9 cellular contexts compared by ENCODE assay signal in genomic region chr21:41166947-41167346, GRCh38. TPM values are rescaled to one million over a fixed set of nuclear protein-coding genes. Genes with fewer than 3 reads are reported as not detected.
DNase-seq lines count a peak whose midpoint lies in the region; ATAC-seq and TF ChIP-seq lines count a peak whose summit lies in the region.
"Had no signal": no experiment of that assay in that cellular context is flagged by ENCODE, and none has a peak within 500 bp of the region (broad histone marks: within the 10 kb centered on the region; RNA-seq: fewer than 3 reads in every experiment).

No MANE protein-coding gene starts in this region.

- peak overlapping the region; percentile 91 for H2AFZ ChIP-seq in PC-3 (ENCODE audit: low read length)

- no peak for TF ChIP-seq POLR2A in esophagus muscularis mucosa (IDR thresholded peaks at IDR 0.05; ENCODE audit: low read depth)

- peaks cover 64% of the 10 kb centered on the region for H3K27me3 Mint-ChIP-seq in nephron progenitor cell (ENCODE audit: low read depth, poor library complexity)

- peak overlapping the region; percentile 91 for H3K4me2 ChIP-seq in PC-3 (ENCODE audit: low read length)

- no peaks in the 10 kb centered on the region; the same call in 1 of the 2 replicates for H3K9me3 ChIP-seq in AG04450 (ENCODE audit: control insufficient read depth, insufficient read depth, low read length)
- H3K9me3 ChIP-seq in PC-3 (ENCODE audit: low read length), result no peaks in the 10 kb centered on the region
- no peaks in the 10 kb centered on the region for H3K9me3 ChIP-seq in esophagus muscularis mucosa

- 3% methylated on average over 11 of the region's 16 CpGs for WGBS in esophagus muscularis mucosa

- H3K27ac Mint-ChIP-seq in nephron progenitor cell, result no peak overlapping the region
- H3K27ac Mint-ChIP-seq: stimulated activated naive CD8-positive, alpha-beta T cell treated with anti-CD3 and anti-CD28 coated beads, Interleukin-15, Interleukin-2, amounts not matched to agents 100 ng/mL and 50 ng/mL, for 24 hours had no signal

- H3K4me1 ChIP-seq in PC-3 (ENCODE audit: insufficient read depth, low read length) (peaks cover 51% of the 10 kb centered on the region), esophagus muscularis mucosa (peaks cover 22 to 40% (median 38%) of the 10 kb centered on the region in 4 donors)

- H3K36me3 Mint-ChIP-seq in nephron progenitor cell (ENCODE audit: low read depth), result no peaks in the 10 kb centered on the region

- TF ChIP-seq EP300 in esophagus muscularis mucosa (IDR thresholded peaks at IDR 0.05), result no peak

- H3K4me1 Mint-ChIP-seq in nephron progenitor cell, result peaks cover 29% of the 10 kb centered on the region

- H3K9me2 ChIP-seq in PC-3 (replicated peaks; ENCODE audit: low read length), result no peaks in the 10 kb centered on the region

- no peak for ATAC-seq in PC-3

- intact Hi-C loops in PC-3 (cut with micrococcal nuclease) (loop anchor here (5.0 kb wide), 1 partner anchor 255 kb away; no protein-coding TSS in a partner anchor), esophagus muscularis mucosa (cut with DNase I) (no loop called here)

- H3K9me3 Mint-ChIP-seq in nephron progenitor cell, result no peaks in the 10 kb centered on the region
- H3K9me3 Mint-ChIP-seq: stimulated activated naive CD8-positive, alpha-beta T cell treated with anti-CD3 and anti-CD28 coated beads, Interleukin-15, Interleukin-2, amounts not matched to agents 100 ng/mL and 50 ng/mL, for 24 hours had no signal

- H3K36me3 ChIP-seq in PC-3 (ENCODE audit: low read depth, low read length) (no peaks in the 10 kb centered on the region), esophagus muscularis mucosa (no peaks in the 10 kb centered on the region)

- peaks cover 31% of the 10 kb centered on the region for H3K79me2 ChIP-seq in PC-3 (ENCODE audit: low read length)

- DNase-seq in AG04450 (ENCODE audit: low read depth, low spot score) (no peak), PC-3 (no peak), esophagus muscularis mucosa (ENCODE audit: extremely low spot score) (no peak), nephron progenitor cell (peak; percentile 13), SKM-1 (lab: John Stamatoyannopoulos, UW; ENCODE audit: unreplicated experiment) (no peak), NCI-H2029 treated with DMSO at 0.1 percent for 48 hours (lab: John Stamatoyannopoulos, UW) (no peak)
- DNase-seq in stimulated activated CD4-positive, alpha-beta T cell treated with anti-CD3 and anti-CD28 coated beads, Interleukin-4, amount 100 ng/mL, for 1 hour, result no peak
- DNase-seq in stimulated activated naive CD4-positive, alpha-beta T cell treated with Interleukin-2 at 50 U/mL for 16 hours (lab: John Stamatoyannopoulos, UW), result no peak

- CTCF ChIA-PET in AG04450 (lab: Charles Lee), result interaction anchor here (0.7 to 2.1 kb wide), 6 partner anchors 9 to 175 kb away, joined by 3 to 7 read pairs (median 3); no protein-coding TSS in a partner anchor
- CTCF ChIA-PET in PC-3 (lab: Charles Lee), result interaction anchor here (0.6 kb wide), 1 partner anchor 373 kb away, joined by 4 read pairs; no protein-coding TSS in a partner anchor

- H3K4me3 ChIP-seq in AG04450 (ENCODE audit: low read depth, low read length) (peak overlapping the region; percentile 72), PC-3 (ENCODE audit: low read length) (peak overlapping the region; percentile 80), esophagus muscularis mucosa (peak overlapping the region; percentile 90 to 98 (median 93))

- H3K27me3 ChIP-seq in AG04450 (ENCODE audit: control insufficient read depth, insufficient read depth, low read length) (peaks cover 4% of the 10 kb centered on the region), PC-3 (ENCODE audit: low read length) (no peaks in the 10 kb centered on the region), esophagus muscularis mucosa (no peaks in the 10 kb centered on the region)

- H3K27ac ChIP-seq in AG04450 (ENCODE audit: low read depth, low read length) (no peak overlapping the region), PC-3 (ENCODE audit: low read length) (no peak overlapping the region), esophagus muscularis mucosa (replicated peaks in 1 of 4) (peak overlapping the region; percentile 94 to 97 (median 96))

- H4K20me1 ChIP-seq in PC-3 (ENCODE audit: low read length), result no peaks in the 10 kb centered on the region

- no peak for TF ChIP-seq CTCF in AG04450 (IDR thresholded peaks at IDR 0.05; ENCODE audit: low read depth, low read length)
- TF ChIP-seq CTCF in PC-3 (conservative IDR thresholded peaks at IDR 0.05; ENCODE audit: low read depth, low read length), result no peak
- no peak for TF ChIP-seq CTCF in esophagus muscularis mucosa (IDR thresholded peaks at IDR 0.05)
- no peak for TF ChIP-seq CTCF in nephron progenitor cell (IDR thresholded peaks at IDR 0.05)

- peak overlapping the region; percentile 83 for H3K9ac ChIP-seq in PC-3 (ENCODE audit: low read length)

- H3F3A ChIP-seq in PC-3 (ENCODE audit: low read length, unreplicated experiment), result no peaks in the 10 kb centered on the region

- BruUV-seq in PC-3 (replicated peaks; lab: Mats Ljungman, UMichigan), result no TSS peak

- peak overlapping the region; percentile 73 for H3K4me3 Mint-ChIP-seq in nephron progenitor cell

- POLR2A ChIA-PET in AG04450 (lab: Yijun Ruan, JAX), result no interaction called here
- POLR2A ChIA-PET in PC-3 (lab: Charles Lee; ENCODE audit: unreplicated experiment), result interaction anchor here (0.6 kb wide), 1 partner anchor 414 kb away, joined by 7 read pairs; no protein-coding TSS in a partner anchor

RNA-seq across cellular contexts. Expression of gene BACE2, which starts 1.0 kb away (rescaled TPM):
- 61.4 and 66.8 TPM in 2 replicates for polyA plus RNA-seq in AG04450 (2011; rRNA removed)
- 38.5 and 40.7 TPM in 2 replicates for polyA minus RNA-seq in AG04450 (2011; rRNA and poly(A)+ RNA removed)
- total RNA-seq in PC-3 (2014; rRNA removed), result 89.2 and 96.2 TPM in 2 replicates
- total RNA-seq in esophagus muscularis mucosa, result 10 to 100 TPM; 44.9 to 61.6 (median 58.2) TPM

Comparison
In these comparisons a context has a peak if more than half of its experiments do, and no peak if none do; other contexts are left out.
1. H3K27ac ChIP-seq: peak in esophagus muscularis mucosa (4 of 4); none in AG04450 (single experiment) and PC-3 (single experiment).
2. Peak in every context shown above with its lines, with median percentiles within 50 percentile points of each other: H3K4me3 ChIP-seq.